ENCODE assay signal across 19 cellular contexts in the genomic region with DNA sequence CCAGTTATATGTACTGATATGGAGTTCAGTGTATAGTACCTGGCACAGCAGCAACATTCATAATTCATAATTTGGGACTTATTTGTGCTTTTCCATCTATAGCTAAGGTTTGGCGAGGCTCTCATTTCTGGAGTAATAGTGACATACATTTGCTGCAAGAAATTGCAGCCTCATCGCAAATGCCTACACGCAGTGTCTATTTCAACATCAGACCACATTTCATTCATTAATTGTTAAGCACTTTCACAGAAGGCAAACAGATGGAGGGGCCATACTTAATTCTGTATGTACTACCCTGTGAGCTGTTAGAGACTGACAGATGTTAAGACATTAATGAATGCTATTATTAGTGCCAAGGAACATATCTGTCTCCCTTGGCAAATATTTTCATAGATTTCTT.
A peak's percentile ranks its signal among the peaks of the same experiment; 100 is the strongest.
DNase-seq lines count a peak whose midpoint lies in the region; ATAC-seq, FAIRE-seq and TF ChIP-seq lines count a peak whose summit lies in the region.
"Had no signal": no experiment of that assay in that cellular context is flagged by ENCODE, and none has a peak within 500 bp of the region (broad histone marks: within the 10 kb centered on the region; RNA-seq: fewer than 3 reads in every experiment).

No MANE protein-coding gene starts in this region.

- FAIRE-seq in D721Med (lab: Jason Lieb, UNC) = peak; percentile 64
- FAIRE-seq: GM12891, RCC 7860 had no signal

- ATAC-seq in GM19328 (IDR thresholded peaks at IDR 0.05; ENCODE audit: unreplicated experiment) = no peak

- peak overlapping the region; percentile 31 for H3K4me3 Mint-ChIP-seq in glutamatergic neuron (ENCODE audit: unreplicated experiment)

- DNase-seq in D721Med (ENCODE audit: insufficient read length, low spot score) (no peak), NCI-H1694 treated with DMSO at 0.1 percent for 48 hours (lab: John Stamatoyannopoulos, UW) (peak; percentile 97), NCI-H82 treated with DMSO at 0.1 percent for 48 hours (lab: John Stamatoyannopoulos, UW; ENCODE audit: unreplicated experiment) (peak; percentile 78), glutamatergic neuron (no peak), SK-N-DZ (ENCODE audit: low spot score) (no peak), HPDE6-E6E7 (ENCODE audit: extremely low spot score) (no peak)
- DNase-seq: C1 segment of cervical spinal cord, DMS53, GM23248, KBM-7, NCI-H1105, NCI-H187 treated with DMSO at 0.1 percent for 48 hours, NCI-H2227 treated with DMSO at 0.1 percent for 48 hours, NCI-H748 treated with DMSO at 0.1 percent for 48 hours, SHP77 treated with DMSO at 0.1 percent for 48 hours, T-helper 2 cell had no signal

- no peaks in the 10 kb centered on the region for H3K36me3 Mint-ChIP-seq in glutamatergic neuron (ENCODE audit: unreplicated experiment)

- TF ChIP-seq CTCF in D721Med (IDR thresholded peaks at IDR 0.05; ENCODE audit: insufficient read depth, missing control alignments) = no peak
- no peak for TF ChIP-seq CTCF in glutamatergic neuron (IDR thresholded peaks at IDR 0.05; ENCODE audit: partially characterized antibody, unreplicated experiment)

- peaks cover 19% of the 10 kb centered on the region for H3K9me3 Mint-ChIP-seq in glutamatergic neuron (ENCODE audit: unreplicated experiment)

- peaks cover 11% of the 10 kb centered on the region for H3K27me3 Mint-ChIP-seq in glutamatergic neuron (ENCODE audit: unreplicated experiment)

- H3K27ac Mint-ChIP-seq in glutamatergic neuron (ENCODE audit: unreplicated experiment) = peak overlapping the region; percentile 26

- H3K4me1 Mint-ChIP-seq in glutamatergic neuron (ENCODE audit: low read depth, unreplicated experiment) = peaks cover 38% of the 10 kb centered on the region

Comparison
In these comparisons a context has a peak if more than half of its experiments do, and no peak if none do; other contexts are left out.
1. DNase-seq: peak in NCI-H1694 treated with DMSO at 0.1 percent for 48 hours (single experiment) and NCI-H82 treated with DMSO at 0.1 percent for 48 hours (single experiment); none in D721Med (single experiment), glutamatergic neuron (single experiment), SK-N-DZ (single experiment) and HPDE6-E6E7 (single experiment).